1 cellular context compared by ENCODE assay signal in genomic region chr6:900716-901605, GRCh38.
TF ChIP-seq lines count a peak whose summit lies in the region.

No MANE protein-coding gene starts in this region.

TF ChIP-seq in HepG2, 621 proteins besides CTCF, POLR2A, EP300 and RAD21 (continued from another document and continues in another):
- peak; percentile 36; the same call in 1 of the 2 replicates for TF ChIP-seq ZGPAT (CRISPR knock-in tag; IDR thresholded peaks at IDR 0.05)
- TF ChIP-seq ZNF121 (CRISPR knock-in tag; IDR thresholded peaks at IDR 0.05) = no peak
- TF ChIP-seq NFIB (CRISPR knock-in tag; IDR thresholded peaks at IDR 0.05; ENCODE audit: borderline replicate concordance) = no peak
- no peak for TF ChIP-seq MYC (CRISPR knock-in tag; IDR thresholded peaks at IDR 0.05; ENCODE audit: borderline replicate concordance)
- TF ChIP-seq SMC3 (IDR thresholded peaks at IDR 0.05; ENCODE audit: low read length) = 0 out of 2 replicates have a peak, but pooled peaks have one; percentile 21
- TF ChIP-seq NR2F1 (CRISPR knock-in tag; IDR thresholded peaks at IDR 0.05) = no peak
- no peak for TF ChIP-seq SETDB1 (CRISPR knock-in tag; IDR thresholded peaks at IDR 0.05; ENCODE audit: borderline replicate concordance)
- TF ChIP-seq DDIT3 (CRISPR knock-in tag; IDR thresholded peaks at IDR 0.05) = no peak
- TF ChIP-seq FOXJ3 (CRISPR knock-in tag; IDR thresholded peaks at IDR 0.05; ENCODE audit: borderline replicate concordance) = no peak; the same call in 1 of the 2 replicates
- TF ChIP-seq SMAD3 (CRISPR knock-in tag; IDR thresholded peaks at IDR 0.05) = no peak
- 0 out of 2 replicates have a peak, but pooled peaks have one; percentile 56 for TF ChIP-seq ZBTB7B (CRISPR knock-in tag; IDR thresholded peaks at IDR 0.05)
- no peak for TF ChIP-seq ZNF569 (CRISPR knock-in tag; IDR thresholded peaks at IDR 0.05; ENCODE audit: borderline replicate concordance)
- TF ChIP-seq TCF7 (IDR thresholded peaks at IDR 0.05; ENCODE audit: low read depth) = peak; percentile 72; the same call in 1 of the 2 replicates
- peak in 1 of 2 experiments; percentile 75; a peak in 2 of 4 replicates for TF ChIP-seq ATF4 (CRISPR knock-in tag; IDR thresholded peaks at IDR 0.05)
- no peak for TF ChIP-seq STAG1 (CRISPR knock-in tag; IDR thresholded peaks at IDR 0.05)
- TF ChIP-seq TCF12 (IDR thresholded peaks at IDR 0.05) = no peak
- TF ChIP-seq TCF12 (CRISPR knock-in tag; IDR thresholded peaks at IDR 0.05) = peak; percentile 72
- TF ChIP-seq, protein P1, sequence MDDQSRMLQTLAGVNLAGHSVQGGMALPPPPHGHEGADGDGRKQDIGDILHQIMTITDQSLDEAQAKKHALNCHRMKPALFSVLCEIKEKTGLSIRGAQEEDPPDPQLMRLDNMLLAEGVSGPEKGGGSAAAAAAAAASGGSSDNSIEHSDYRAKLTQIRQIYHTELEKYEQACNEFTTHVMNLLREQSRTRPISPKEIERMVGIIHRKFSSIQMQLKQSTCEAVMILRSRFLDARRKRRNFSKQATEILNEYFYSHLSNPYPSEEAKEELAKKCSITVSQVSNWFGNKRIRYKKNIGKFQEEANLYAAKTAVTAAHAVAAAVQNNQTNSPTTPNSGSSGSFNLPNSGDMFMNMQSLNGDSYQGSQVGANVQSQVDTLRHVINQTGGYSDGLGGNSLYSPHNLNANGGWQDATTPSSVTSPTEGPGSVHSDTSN (CRISPR knock-in tag; IDR thresholded peaks at IDR 0.05; ENCODE audit: borderline replicate concordance) = no peak
- TF ChIP-seq ZNF564 (CRISPR knock-in tag; IDR thresholded peaks at IDR 0.05) = no peak
- no peak for TF ChIP-seq BATF2 (CRISPR knock-in tag; IDR thresholded peaks at IDR 0.05)
- TF ChIP-seq MZF1 (CRISPR knock-in tag; IDR thresholded peaks at IDR 0.05; ENCODE audit: borderline replicate concordance) = no peak
- TF ChIP-seq ZNF878 (CRISPR knock-in tag; IDR thresholded peaks at IDR 0.05) = peak; percentile 16; the same call in 1 of the 2 replicates
- no peak for TF ChIP-seq HINFP (CRISPR knock-in tag; IDR thresholded peaks at IDR 0.05; ENCODE audit: low read depth)
- TF ChIP-seq PRPF4 (IDR thresholded peaks at IDR 0.05; ENCODE audit: low read depth, low read length, poor library complexity, severe bottlenecking) = no peak
- no peak for TF ChIP-seq GABPA (IDR thresholded peaks at IDR 0.05; ENCODE audit: low read depth, low read length)
- TF ChIP-seq GABPA (CRISPR knock-in tag; IDR thresholded peaks at IDR 0.05; ENCODE audit: low read depth) = no peak
- peak; percentile 78 for TF ChIP-seq GATAD2A (CRISPR knock-in tag; IDR thresholded peaks at IDR 0.05)
- TF ChIP-seq ZNF724P (CRISPR knock-in tag; IDR thresholded peaks at IDR 0.05; ENCODE audit: borderline replicate concordance) = no peak
- TF ChIP-seq ZNF235 (CRISPR knock-in tag; IDR thresholded peaks at IDR 0.05; ENCODE audit: borderline replicate concordance) = no peak
- no peak for TF ChIP-seq KMT2A (CRISPR knock-in tag; IDR thresholded peaks at IDR 0.05)
- TF ChIP-seq TBL1XR1 (IDR thresholded peaks at IDR 0.05; ENCODE audit: borderline replicate concordance, low read length, partially characterized antibody) = peak; percentile 18
- peak; percentile 93 for TF ChIP-seq HOXD1 (CRISPR knock-in tag; IDR thresholded peaks at IDR 0.05)
- no peak for TF ChIP-seq BCLAF1 (IDR thresholded peaks at IDR 0.05)
- TF ChIP-seq SIN3A (IDR thresholded peaks at IDR 0.05; ENCODE audit: borderline replicate concordance, low read depth, low read length) = no peak
- TF ChIP-seq, protein P2, sequence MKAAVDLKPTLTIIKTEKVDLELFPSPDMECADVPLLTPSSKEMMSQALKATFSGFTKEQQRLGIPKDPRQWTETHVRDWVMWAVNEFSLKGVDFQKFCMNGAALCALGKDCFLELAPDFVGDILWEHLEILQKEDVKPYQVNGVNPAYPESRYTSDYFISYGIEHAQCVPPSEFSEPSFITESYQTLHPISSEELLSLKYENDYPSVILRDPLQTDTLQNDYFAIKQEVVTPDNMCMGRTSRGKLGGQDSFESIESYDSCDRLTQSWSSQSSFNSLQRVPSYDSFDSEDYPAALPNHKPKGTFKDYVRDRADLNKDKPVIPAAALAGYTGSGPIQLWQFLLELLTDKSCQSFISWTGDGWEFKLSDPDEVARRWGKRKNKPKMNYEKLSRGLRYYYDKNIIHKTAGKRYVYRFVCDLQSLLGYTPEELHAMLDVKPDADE (CRISPR knock-in tag; IDR thresholded peaks at IDR 0.05) = no peak
- peak; percentile 72 for TF ChIP-seq SALL1 (CRISPR knock-in tag; IDR thresholded peaks at IDR 0.05)
- no peak for TF ChIP-seq ZNF737 (CRISPR knock-in tag; IDR thresholded peaks at IDR 0.05; ENCODE audit: borderline replicate concordance)
- peak; percentile 63; the same call in 1 of the 2 replicates for TF ChIP-seq CSRNP1 (CRISPR knock-in tag; IDR thresholded peaks at IDR 0.05)
- TF ChIP-seq RXRA (CRISPR knock-in tag; IDR thresholded peaks at IDR 0.05) = no peak
- TF ChIP-seq, protein P3, sequence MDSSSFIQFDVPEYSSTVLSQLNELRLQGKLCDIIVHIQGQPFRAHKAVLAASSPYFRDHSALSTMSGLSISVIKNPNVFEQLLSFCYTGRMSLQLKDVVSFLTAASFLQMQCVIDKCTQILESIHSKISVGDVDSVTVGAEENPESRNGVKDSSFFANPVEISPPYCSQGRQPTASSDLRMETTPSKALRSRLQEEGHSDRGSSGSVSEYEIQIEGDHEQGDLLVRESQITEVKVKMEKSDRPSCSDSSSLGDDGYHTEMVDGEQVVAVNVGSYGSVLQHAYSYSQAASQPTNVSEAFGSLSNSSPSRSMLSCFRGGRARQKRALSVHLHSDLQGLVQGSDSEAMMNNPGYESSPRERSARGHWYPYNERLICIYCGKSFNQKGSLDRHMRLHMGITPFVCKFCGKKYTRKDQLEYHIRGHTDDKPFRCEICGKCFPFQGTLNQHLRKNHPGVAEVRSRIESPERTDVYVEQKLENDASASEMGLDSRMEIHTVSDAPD (CRISPR knock-in tag; IDR thresholded peaks at IDR 0.05) = 0 out of 2 replicates have a peak, but pooled peaks have one; percentile 38
- TF ChIP-seq PHF8 (CRISPR knock-in tag; IDR thresholded peaks at IDR 0.05) = no peak
- 0 out of 2 replicates have a peak, but pooled peaks have one; percentile 11 for TF ChIP-seq ZNF614 (CRISPR knock-in tag; IDR thresholded peaks at IDR 0.05; ENCODE audit: borderline replicate concordance)
- peak; percentile 71; the same call in 1 of the 2 replicates for TF ChIP-seq KDM6A (CRISPR knock-in tag; IDR thresholded peaks at IDR 0.05; ENCODE audit: low read depth)
- TF ChIP-seq ZNF580 (CRISPR knock-in tag; IDR thresholded peaks at IDR 0.05; ENCODE audit: borderline replicate concordance, low read depth) = no peak
- TF ChIP-seq ZNF660 (CRISPR knock-in tag; IDR thresholded peaks at IDR 0.05; ENCODE audit: borderline replicate concordance, low read depth) = no peak
- TF ChIP-seq ZNF263 (CRISPR knock-in tag; IDR thresholded peaks at IDR 0.05) = no peak
- TF ChIP-seq NR2F6 (IDR thresholded peaks at IDR 0.05) = peak; percentile 71
- TF ChIP-seq NR2F6 (CRISPR knock-in tag; IDR thresholded peaks at IDR 0.05) = peak; percentile 26; the same call in 1 of the 2 replicates
- no peak; the same call in 1 of the 2 replicates for TF ChIP-seq DMAP1 (CRISPR knock-in tag; IDR thresholded peaks at IDR 0.05)
- TF ChIP-seq ZFY (CRISPR knock-in tag; IDR thresholded peaks at IDR 0.05) = no peak
- peak; percentile 37 for TF ChIP-seq MED1 (CRISPR knock-in tag; IDR thresholded peaks at IDR 0.05)
- TF ChIP-seq ZNF512B (CRISPR knock-in tag; IDR thresholded peaks at IDR 0.05; ENCODE audit: borderline replicate concordance) = peak; percentile 1; the same call in 1 of the 2 replicates
- TF ChIP-seq ZNF451 (CRISPR knock-in tag; IDR thresholded peaks at IDR 0.05) = no peak
- peak; percentile 0 for TF ChIP-seq TEAD3 (CRISPR knock-in tag; optimal IDR thresholded peaks at IDR 0.05; ENCODE audit: borderline replicate concordance)
